1 cellular context compared by ENCODE assay signal in the genomic region with DNA sequence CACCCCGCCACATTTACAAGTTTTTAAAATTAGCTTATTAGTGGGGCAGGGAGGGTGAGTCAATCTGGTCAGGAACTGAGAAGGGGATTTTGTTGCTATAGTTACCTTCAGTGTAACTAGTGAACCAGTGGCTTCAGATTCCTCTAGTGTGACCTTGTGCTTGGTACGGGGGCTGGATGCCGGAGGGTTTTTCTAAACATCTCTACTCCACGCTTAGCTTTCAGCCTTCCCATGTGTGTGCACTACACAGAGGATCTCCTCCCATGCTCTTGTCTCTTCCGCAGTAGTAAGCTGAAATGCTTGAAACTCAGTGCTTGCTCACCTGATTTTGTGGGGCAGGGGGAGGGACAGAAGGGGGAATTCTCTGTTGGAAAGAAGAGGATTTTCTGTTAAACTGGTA.
TF ChIP-seq lines count a peak whose summit lies in the region.

No MANE protein-coding gene starts in this region.

TF ChIP-seq in GM12878, 131 proteins besides CTCF, POLR2A, EP300 and RAD21 (continued from another document and continues in another):
- TF ChIP-seq MYC (IDR thresholded peaks at IDR 0.05; ENCODE audit: insufficient read depth, insufficient read length, insufficient replicate concordance, low read length, severe bottlenecking) = no peak
- TF ChIP-seq MEF2B (IDR thresholded peaks at IDR 0.05; ENCODE audit: partially characterized antibody, poor library complexity, severe bottlenecking) = peak; percentile 58
- TF ChIP-seq, protein P1, sequence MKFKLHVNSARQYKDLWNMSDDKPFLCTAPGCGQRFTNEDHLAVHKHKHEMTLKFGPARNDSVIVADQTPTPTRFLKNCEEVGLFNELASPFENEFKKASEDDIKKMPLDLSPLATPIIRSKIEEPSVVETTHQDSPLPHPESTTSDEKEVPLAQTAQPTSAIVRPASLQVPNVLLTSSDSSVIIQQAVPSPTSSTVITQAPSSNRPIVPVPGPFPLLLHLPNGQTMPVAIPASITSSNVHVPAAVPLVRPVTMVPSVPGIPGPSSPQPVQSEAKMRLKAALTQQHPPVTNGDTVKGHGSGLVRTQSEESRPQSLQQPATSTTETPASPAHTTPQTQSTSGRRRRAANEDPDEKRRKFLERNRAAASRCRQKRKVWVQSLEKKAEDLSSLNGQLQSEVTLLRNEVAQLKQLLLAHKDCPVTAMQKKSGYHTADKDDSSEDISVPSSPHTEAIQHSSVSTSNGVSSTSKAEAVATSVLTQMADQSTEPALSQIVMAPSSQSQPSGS (IDR thresholded peaks at IDR 0.05; ENCODE audit: low read length) = no peak; the same call in 1 of the 2 replicates
- peak; percentile 48 for TF ChIP-seq RUNX3 (IDR thresholded peaks at IDR 0.05; ENCODE audit: low read length)
- TF ChIP-seq, protein P2, sequence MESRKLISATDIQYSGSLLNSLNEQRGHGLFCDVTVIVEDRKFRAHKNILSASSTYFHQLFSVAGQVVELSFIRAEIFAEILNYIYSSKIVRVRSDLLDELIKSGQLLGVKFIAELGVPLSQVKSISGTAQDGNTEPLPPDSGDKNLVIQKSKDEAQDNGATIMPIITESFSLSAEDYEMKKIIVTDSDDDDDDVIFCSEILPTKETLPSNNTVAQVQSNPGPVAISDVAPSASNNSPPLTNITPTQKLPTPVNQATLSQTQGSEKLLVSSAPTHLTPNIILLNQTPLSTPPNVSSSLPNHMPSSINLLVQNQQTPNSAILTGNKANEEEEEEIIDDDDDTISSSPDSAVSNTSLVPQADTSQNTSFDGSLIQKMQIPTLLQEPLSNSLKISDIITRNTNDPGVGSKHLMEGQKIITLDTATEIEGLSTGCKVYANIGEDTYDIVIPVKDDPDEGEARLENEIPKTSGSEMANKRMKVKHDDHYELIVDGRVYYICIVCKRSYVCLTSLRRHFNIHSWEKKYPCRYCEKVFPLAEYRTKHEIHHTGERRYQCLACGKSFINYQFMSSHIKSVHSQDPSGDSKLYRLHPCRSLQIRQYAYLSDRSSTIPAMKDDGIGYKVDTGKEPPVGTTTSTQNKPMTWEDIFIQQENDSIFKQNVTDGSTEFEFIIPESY (IDR thresholded peaks at IDR 0.05) = no peak
- TF ChIP-seq MTA3 (IDR thresholded peaks at IDR 0.05; ENCODE audit: borderline replicate concordance, low read length) = no peak
- TF ChIP-seq, protein P3, sequence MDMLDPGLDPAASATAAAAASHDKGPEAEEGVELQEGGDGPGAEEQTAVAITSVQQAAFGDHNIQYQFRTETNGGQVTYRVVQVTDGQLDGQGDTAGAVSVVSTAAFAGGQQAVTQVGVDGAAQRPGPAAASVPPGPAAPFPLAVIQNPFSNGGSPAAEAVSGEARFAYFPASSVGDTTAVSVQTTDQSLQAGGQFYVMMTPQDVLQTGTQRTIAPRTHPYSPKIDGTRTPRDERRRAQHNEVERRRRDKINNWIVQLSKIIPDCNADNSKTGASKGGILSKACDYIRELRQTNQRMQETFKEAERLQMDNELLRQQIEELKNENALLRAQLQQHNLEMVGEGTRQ (IDR thresholded peaks at IDR 0.05; ENCODE audit: borderline replicate concordance, low read depth, low read length) = no peak
- TF ChIP-seq BRCA1 (IDR thresholded peaks at IDR 0.05; ENCODE audit: low read depth, low read length) = no peak
- no peak for TF ChIP-seq RB1 (IDR thresholded peaks at IDR 0.05; ENCODE audit: borderline replicate concordance)
- peak; percentile 47; the same call in 1 of the 2 replicates for TF ChIP-seq TAF1 (IDR thresholded peaks at IDR 0.05; ENCODE audit: borderline replicate concordance, low read depth, low read length)
- TF ChIP-seq, protein P4, sequence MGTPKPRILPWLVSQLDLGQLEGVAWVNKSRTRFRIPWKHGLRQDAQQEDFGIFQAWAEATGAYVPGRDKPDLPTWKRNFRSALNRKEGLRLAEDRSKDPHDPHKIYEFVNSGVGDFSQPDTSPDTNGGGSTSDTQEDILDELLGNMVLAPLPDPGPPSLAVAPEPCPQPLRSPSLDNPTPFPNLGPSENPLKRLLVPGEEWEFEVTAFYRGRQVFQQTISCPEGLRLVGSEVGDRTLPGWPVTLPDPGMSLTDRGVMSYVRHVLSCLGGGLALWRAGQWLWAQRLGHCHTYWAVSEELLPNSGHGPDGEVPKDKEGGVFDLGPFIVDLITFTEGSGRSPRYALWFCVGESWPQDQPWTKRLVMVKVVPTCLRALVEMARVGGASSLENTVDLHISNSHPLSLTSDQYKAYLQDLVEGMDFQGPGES (IDR thresholded peaks at IDR 0.05) = no peak
- TF ChIP-seq, protein P5, sequence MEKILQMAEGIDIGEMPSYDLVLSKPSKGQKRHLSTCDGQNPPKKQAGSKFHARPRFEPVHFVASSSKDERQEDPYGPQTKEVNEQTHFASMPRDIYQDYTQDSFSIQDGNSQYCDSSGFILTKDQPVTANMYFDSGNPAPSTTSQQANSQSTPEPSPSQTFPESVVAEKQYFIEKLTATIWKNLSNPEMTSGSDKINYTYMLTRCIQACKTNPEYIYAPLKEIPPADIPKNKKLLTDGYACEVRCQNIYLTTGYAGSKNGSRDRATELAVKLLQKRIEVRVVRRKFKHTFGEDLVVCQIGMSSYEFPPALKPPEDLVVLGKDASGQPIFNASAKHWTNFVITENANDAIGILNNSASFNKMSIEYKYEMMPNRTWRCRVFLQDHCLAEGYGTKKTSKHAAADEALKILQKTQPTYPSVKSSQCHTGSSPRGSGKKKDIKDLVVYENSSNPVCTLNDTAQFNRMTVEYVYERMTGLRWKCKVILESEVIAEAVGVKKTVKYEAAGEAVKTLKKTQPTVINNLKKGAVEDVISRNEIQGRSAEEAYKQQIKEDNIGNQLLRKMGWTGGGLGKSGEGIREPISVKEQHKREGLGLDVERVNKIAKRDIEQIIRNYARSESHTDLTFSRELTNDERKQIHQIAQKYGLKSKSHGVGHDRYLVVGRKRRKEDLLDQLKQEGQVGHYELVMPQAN (conservative IDR thresholded peaks at IDR 0.05) = no peak
- no peak for TF ChIP-seq SRF (IDR thresholded peaks at IDR 0.05; ENCODE audit: low read depth in 2 of 2, low read length in 2 of 2)
- peak; percentile 59; the same call in 1 of the 2 replicates for TF ChIP-seq NR2F1 (conservative IDR thresholded peaks at IDR 0.05)
- TF ChIP-seq CHD1 (IDR thresholded peaks at IDR 0.05; ENCODE audit: low read depth, low read length) = no peak
- TF ChIP-seq, protein P6, sequence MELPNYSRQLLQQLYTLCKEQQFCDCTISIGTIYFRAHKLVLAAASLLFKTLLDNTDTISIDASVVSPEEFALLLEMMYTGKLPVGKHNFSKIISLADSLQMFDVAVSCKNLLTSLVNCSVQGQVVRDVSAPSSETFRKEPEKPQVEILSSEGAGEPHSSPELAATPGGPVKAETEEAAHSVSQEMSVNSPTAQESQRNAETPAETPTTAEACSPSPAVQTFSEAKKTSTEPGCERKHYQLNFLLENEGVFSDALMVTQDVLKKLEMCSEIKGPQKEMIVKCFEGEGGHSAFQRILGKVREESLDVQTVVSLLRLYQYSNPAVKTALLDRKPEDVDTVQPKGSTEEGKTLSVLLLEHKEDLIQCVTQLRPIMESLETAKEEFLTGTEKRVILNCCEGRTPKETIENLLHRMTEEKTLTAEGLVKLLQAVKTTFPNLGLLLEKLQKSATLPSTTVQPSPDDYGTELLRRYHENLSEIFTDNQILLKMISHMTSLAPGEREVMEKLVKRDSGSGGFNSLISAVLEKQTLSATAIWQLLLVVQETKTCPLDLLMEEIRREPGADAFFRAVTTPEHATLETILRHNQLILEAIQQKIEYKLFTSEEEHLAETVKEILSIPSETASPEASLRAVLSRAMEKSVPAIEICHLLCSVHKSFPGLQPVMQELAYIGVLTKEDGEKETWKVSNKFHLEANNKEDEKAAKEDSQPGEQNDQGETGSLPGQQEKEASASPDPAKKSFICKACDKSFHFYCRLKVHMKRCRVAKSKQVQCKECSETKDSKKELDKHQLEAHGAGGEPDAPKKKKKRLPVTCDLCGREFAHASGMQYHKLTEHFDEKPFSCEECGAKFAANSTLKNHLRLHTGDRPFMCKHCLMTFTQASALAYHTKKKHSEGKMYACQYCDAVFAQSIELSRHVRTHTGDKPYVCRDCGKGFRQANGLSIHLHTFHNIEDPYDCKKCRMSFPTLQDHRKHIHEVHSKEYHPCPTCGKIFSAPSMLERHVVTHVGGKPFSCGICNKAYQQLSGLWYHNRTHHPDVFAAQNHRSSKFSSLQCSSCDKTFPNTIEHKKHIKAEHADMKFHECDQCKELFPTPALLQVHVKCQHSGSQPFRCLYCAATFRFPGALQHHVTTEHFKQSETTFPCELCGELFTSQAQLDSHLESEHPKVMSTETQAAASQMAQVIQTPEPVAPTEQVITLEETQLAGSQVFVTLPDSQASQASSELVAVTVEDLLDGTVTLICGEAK (IDR thresholded peaks at IDR 0.05; ENCODE audit: borderline replicate concordance) = no peak
- TF ChIP-seq, protein P7, sequence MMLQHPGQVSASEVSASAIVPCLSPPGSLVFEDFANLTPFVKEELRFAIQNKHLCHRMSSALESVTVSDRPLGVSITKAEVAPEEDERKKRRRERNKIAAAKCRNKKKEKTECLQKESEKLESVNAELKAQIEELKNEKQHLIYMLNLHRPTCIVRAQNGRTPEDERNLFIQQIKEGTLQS (IDR thresholded peaks at IDR 0.05; ENCODE audit: borderline replicate concordance, extremely low read depth, low read depth, low read length) = no peak
- TF ChIP-seq DPF2 (IDR thresholded peaks at IDR 0.05) = peak; percentile 72; the same call in 1 of the 2 replicates
- TF ChIP-seq, protein P8, sequence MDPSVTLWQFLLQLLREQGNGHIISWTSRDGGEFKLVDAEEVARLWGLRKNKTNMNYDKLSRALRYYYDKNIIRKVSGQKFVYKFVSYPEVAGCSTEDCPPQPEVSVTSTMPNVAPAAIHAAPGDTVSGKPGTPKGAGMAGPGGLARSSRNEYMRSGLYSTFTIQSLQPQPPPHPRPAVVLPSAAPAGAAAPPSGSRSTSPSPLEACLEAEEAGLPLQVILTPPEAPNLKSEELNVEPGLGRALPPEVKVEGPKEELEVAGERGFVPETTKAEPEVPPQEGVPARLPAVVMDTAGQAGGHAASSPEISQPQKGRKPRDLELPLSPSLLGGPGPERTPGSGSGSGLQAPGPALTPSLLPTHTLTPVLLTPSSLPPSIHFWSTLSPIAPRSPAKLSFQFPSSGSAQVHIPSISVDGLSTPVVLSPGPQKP (IDR thresholded peaks at IDR 0.05; ENCODE audit: low read depth, low read length) = no peak
- TF ChIP-seq FOXM1 (IDR thresholded peaks at IDR 0.05; ENCODE audit: low read depth, low read length) = 0 out of 2 replicates have a peak, but pooled peaks have one; percentile 56
- TF ChIP-seq NR2C1 (IDR thresholded peaks at IDR 0.05) = no peak
- no peak for TF ChIP-seq NRF1 (conservative IDR thresholded peaks at IDR 0.05; ENCODE audit: low read depth, low read length)
- TF ChIP-seq, protein P9, sequence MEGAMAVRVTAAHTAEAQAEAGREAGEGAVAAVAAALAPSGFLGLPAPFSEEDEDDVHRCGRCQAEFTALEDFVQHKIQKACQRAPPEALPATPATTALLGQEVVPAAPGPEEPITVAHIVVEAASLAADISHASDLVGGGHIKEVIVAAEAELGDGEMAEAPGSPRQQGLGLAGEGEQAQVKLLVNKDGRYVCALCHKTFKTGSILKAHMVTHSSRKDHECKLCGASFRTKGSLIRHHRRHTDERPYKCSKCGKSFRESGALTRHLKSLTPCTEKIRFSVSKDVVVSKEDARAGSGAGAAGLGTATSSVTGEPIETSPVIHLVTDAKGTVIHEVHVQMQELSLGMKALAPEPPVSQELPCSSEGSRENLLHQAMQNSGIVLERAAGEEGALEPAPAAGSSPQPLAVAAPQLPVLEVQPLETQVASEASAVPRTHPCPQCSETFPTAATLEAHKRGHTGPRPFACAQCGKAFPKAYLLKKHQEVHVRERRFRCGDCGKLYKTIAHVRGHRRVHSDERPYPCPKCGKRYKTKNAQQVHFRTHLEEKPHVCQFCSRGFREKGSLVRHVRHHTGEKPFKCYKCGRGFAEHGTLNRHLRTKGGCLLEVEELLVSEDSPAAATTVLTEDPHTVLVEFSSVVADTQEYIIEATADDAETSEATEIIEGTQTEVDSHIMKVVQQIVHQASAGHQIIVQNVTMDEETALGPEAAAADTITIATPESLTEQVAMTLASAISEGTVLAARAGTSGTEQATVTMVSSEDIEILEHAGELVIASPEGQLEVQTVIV (IDR thresholded peaks at IDR 0.05; ENCODE audit: borderline replicate concordance, partially characterized antibody) = no peak
- TF ChIP-seq MEF2A (IDR thresholded peaks at IDR 0.05; ENCODE audit: insufficient read depth, low read depth, low read length) = 0 out of 2 replicates have a peak, but pooled peaks have one; percentile 59
- TF ChIP-seq, protein P10, sequence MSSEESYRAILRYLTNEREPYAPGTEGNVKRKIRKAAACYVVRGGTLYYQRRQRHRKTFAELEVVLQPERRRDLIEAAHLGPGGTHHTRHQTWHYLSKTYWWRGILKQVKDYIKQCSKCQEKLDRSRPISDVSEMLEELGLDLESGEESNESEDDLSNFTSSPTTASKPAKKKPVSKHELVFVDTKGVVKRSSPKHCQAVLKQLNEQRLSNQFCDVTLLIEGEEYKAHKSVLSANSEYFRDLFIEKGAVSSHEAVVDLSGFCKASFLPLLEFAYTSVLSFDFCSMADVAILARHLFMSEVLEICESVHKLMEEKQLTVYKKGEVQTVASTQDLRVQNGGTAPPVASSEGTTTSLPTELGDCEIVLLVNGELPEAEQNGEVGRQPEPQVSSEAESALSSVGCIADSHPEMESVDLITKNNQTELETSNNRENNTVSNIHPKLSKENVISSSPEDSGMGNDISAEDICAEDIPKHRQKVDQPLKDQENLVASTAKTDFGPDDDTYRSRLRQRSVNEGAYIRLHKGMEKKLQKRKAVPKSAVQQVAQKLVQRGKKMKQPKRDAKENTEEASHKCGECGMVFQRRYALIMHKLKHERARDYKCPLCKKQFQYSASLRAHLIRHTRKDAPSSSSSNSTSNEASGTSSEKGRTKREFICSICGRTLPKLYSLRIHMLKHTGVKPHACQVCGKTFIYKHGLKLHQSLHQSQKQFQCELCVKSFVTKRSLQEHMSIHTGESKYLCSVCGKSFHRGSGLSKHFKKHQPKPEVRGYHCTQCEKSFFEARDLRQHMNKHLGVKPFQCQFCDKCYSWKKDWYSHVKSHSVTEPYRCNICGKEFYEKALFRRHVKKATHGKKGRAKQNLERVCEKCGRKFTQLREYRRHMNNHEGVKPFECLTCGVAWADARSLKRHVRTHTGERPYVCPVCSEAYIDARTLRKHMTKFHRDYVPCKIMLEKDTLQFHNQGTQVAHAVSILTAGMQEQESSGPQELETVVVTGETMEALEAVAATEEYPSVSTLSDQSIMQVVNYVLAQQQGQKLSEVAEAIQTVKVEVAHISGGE (CRISPR knock-in tag; IDR thresholded peaks at IDR 0.05) = no peak
- peak; percentile 33; the same call in 1 of the 2 replicates for TF ChIP-seq ATF7 (IDR thresholded peaks at IDR 0.05; ENCODE audit: low read depth)
- no peak for TF ChIP-seq YBX1 (IDR thresholded peaks at IDR 0.05)
- TF ChIP-seq, protein P11, sequence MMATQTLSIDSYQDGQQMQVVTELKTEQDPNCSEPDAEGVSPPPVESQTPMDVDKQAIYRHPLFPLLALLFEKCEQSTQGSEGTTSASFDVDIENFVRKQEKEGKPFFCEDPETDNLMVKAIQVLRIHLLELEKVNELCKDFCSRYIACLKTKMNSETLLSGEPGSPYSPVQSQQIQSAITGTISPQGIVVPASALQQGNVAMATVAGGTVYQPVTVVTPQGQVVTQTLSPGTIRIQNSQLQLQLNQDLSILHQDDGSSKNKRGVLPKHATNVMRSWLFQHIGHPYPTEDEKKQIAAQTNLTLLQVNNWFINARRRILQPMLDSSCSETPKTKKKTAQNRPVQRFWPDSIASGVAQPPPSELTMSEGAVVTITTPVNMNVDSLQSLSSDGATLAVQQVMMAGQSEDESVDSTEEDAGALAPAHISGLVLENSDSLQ (IDR thresholded peaks at IDR 0.05) = peak; percentile 35; the same call in 1 of the 2 replicates
- peak; percentile 52 for TF ChIP-seq SP1 (IDR thresholded peaks at IDR 0.05; ENCODE audit: low read depth, low read length)
- no peak for TF ChIP-seq EGR1 (IDR thresholded peaks at IDR 0.05; ENCODE audit: borderline replicate concordance in 1 of 2, low read depth in 2 of 2, low read length in 2 of 2)
- no peak for TF ChIP-seq CEBPB (IDR thresholded peaks at IDR 0.05; ENCODE audit: borderline replicate concordance in 1 of 2, low read depth in 2 of 2, low read length in 2 of 2)
- TF ChIP-seq MTA2 (IDR thresholded peaks at IDR 0.05; ENCODE audit: low read depth) = peak; percentile 82
